ENCODE assay signal across 8 cellular contexts in the genomic region with DNA sequence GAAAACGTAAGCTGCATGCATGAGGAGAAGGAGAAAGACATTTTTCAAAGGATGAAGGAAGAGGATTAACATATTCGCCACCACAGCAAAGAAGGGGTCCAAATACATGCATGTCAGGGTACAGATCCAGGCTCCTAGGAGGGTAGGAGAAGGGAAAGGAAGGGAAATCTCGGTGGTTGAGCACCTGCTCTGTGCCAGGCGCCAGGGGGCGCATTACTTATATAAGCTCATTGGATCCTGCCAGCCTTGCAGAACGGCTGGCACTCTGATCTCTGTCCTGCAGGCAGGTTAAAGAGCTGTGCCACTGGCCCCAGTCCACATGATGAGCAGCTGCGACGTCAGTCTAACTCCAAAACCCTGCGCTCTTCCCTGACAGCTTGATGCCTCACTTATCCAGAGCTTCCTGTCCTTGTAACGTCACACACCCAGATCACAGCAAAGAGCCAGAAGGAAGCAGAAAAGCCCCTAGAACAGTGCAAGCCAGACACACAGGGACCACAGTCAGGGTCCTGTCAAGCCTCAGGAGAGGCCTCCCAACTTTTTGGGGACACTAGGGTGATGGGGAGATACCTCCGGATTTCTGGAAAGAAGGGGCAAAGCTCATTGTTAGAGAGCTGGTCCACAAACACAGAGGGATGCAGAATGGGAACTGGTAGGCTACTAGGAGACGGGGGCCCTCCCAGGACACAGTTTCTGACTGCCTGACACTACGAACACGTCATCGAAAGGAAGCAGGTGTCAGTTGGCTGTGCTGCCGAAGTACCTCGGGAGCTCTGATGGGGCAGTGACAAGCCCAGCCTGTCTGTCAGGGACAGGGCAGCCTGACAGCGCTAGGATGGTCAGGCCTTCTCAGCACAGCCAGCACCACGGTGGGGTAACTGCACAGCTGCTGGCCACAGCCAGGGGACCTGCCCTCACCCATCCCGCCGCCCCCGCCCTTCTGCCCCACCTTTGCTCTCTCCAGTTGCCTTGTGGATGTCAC.
DNase-seq lines count a peak whose midpoint lies in the region; ATAC-seq and TF ChIP-seq lines count a peak whose summit lies in the region.

No MANE protein-coding gene starts in this region.

- peak; percentile 66 for DNase-seq in activated effector memory CD4-positive, alpha-beta T cell treated with anti-CD3 and anti-CD28 coated beads, Interleukin-2, amount 50 U/mL, for 16 hours
- DNase-seq in activated effector memory CD4-positive, alpha-beta T cell treated with Interleukin-2 at 50 U/mL for 16 hours: no peak
- DNase-seq in NCI-H2081 (lab: John Stamatoyannopoulos, UW) (peak; percentile 83 to 87), epithelial cell of esophagus (ENCODE audit: low read depth) (peak; percentile 72), mucosa of gallbladder (ENCODE audit: low spot score) (peak; percentile 79), tibial nerve (ENCODE audit: low spot score in 2 of 2) (peak; percentile 15 to 29)

- no peak for TF ChIP-seq POLR2A in tibial nerve (IDR thresholded peaks at IDR 0.05)

- WGBS in tibial nerve, 2 donors: 30 to 57% methylated on average over 10 to 22 of the region's 22 CpGs

- no peak for TF ChIP-seq EP300 in tibial nerve (IDR thresholded peaks at IDR 0.05)

- H3K27ac ChIP-seq in VCaP (peak overlapping the region; percentile 59), tibial nerve (no peak overlapping the region)

- H3K4me3 ChIP-seq in epithelial cell of esophagus (ENCODE audit: low read length) (no peak overlapping the region), tibial nerve (no peak overlapping the region)

- ATAC-seq in HG02798 (IDR thresholded peaks at IDR 0.05; ENCODE audit: poor library complexity, unreplicated experiment): peak; percentile 50

- H3K4me1 ChIP-seq in tibial nerve: no peaks in the 10 kb centered on the region

- no peaks in the 10 kb centered on the region for H3K9me3 ChIP-seq in tibial nerve

- no peaks in the 10 kb centered on the region for H3K36me3 ChIP-seq in tibial nerve

- H3K27me3 ChIP-seq in tibial nerve: no peaks in the 10 kb centered on the region

- TF ChIP-seq CTCF in VCaP (conservative IDR thresholded peaks at IDR 0.05) (peak; percentile 79), epithelial cell of esophagus (IDR thresholded peaks at IDR 0.05; ENCODE audit: insufficient read depth, low read depth, low read length, missing control alignments) (peak; percentile 86), tibial nerve (IDR thresholded peaks at IDR 0.05) (peak; percentile 37 to 57 (median 41))
